8 cellular contexts compared by ENCODE assay signal in the genomic region with DNA sequence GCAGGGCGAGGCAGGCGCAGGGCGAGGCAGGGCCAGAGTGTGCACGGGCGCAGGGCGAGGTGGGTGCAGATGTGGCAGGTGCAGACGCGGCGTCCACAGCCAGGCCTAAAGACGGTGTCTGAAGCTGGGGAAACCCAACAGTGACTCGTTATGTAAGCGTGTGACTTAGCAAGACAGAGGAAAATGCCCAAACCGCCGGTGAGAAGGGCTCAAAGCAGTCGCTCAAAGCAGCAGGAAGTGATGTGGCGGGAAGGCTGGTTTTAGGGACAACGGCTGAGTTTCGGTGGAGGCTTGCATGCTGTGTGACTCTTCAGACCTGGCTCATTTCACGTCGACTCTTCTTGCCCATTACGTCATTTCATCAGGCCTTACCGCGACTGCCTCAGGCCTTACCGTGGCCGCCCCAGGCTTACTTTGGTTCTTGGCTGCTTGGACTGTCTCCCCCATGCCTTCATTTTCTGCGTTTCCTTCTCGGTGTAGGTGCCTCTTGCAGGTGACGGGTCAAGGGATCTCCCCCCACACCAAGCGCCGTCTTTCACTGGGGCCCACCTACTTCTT. TPM values are rescaled to one million over a fixed set of nuclear protein-coding genes. Genes with fewer than 3 reads are reported as not detected.
DNase-seq lines count a peak whose midpoint lies in the region; ATAC-seq, FAIRE-seq and TF ChIP-seq lines count a peak whose summit lies in the region.

No MANE protein-coding gene starts in this region.

- no peak for FAIRE-seq in D721Med (lab: Jason Lieb, UNC)

- ATAC-seq in GM18867 (IDR thresholded peaks at IDR 0.05; ENCODE audit: unreplicated experiment) (peak; percentile 48), HG02763 (IDR thresholded peaks at IDR 0.05; ENCODE audit: unreplicated experiment) (peak; percentile 79)
- peak; percentile 98 for ATAC-seq in activated T-helper 17 cell treated with anti-CD3 and anti-CD28 coated beads, Interleukin-2, amount 50 U/mL, for 72 hours (replicated peaks)

- peak; percentile 38 to 67 (median 42) for DNase-seq in Peyer's patch
- no peak for DNase-seq in NCI-H1105 (lab: John Stamatoyannopoulos, UW)
- no peak for DNase-seq in HFFc6
- no peak for DNase-seq in D721Med (ENCODE audit: insufficient read length, low spot score)

- H3K4me1 Mint-ChIP-seq in activated T-helper 17 cell treated with anti-CD3 and anti-CD28 coated beads, Interleukin-2, amount 50 U/mL, for 72 hours: peaks cover 13% of the 10 kb centered on the region
- H3K4me1 Mint-ChIP-seq in nephron: peaks cover 29% of the 10 kb centered on the region
- peaks cover 47% of the 10 kb centered on the region for H3K4me1 Mint-ChIP-seq in HFFc6 (ENCODE audit: low read depth)

- H3K9me3 ChIP-seq in Peyer's patch: no peaks in the 10 kb centered on the region

- H3K4me3 Mint-ChIP-seq in activated T-helper 17 cell treated with anti-CD3 and anti-CD28 coated beads, Interleukin-2, amount 50 U/mL, for 72 hours: peak overlapping the region; percentile 98
- H3K4me3 Mint-ChIP-seq in nephron (no peak overlapping the region), HFFc6 (no peak overlapping the region)

- H3K9me3 Mint-ChIP-seq in activated T-helper 17 cell treated with anti-CD3 and anti-CD28 coated beads, Interleukin-2, amount 50 U/mL, for 72 hours: no peaks in the 10 kb centered on the region
- H3K9me3 Mint-ChIP-seq in nephron (no peaks in the 10 kb centered on the region), HFFc6 (peaks cover 11% of the 10 kb centered on the region; the same call in 1 of the 2 replicates)

- peaks cover 33% of the 10 kb centered on the region for H3K36me3 Mint-ChIP-seq in activated T-helper 17 cell treated with anti-CD3 and anti-CD28 coated beads, Interleukin-2, amount 50 U/mL, for 72 hours (ENCODE audit: low read depth)
- no peaks in the 10 kb centered on the region for H3K36me3 Mint-ChIP-seq in nephron (ENCODE audit: low read depth)
- peaks cover 51% of the 10 kb centered on the region for H3K36me3 Mint-ChIP-seq in HFFc6 (ENCODE audit: low read depth)

- H3K27me3 ChIP-seq in Peyer's patch: no peaks in the 10 kb centered on the region

- no peak overlapping the region for H3K4me3 ChIP-seq in Peyer's patch

- no peaks in the 10 kb centered on the region for H3K36me3 ChIP-seq in Peyer's patch

- TF ChIP-seq CTCF in Peyer's patch (IDR thresholded peaks at IDR 0.05) (no peak), nephron (IDR thresholded peaks at IDR 0.05; ENCODE audit: unreplicated experiment in 3 of 3) (no peak), HFFc6 (IDR thresholded peaks at IDR 0.05) (no peak), D721Med (IDR thresholded peaks at IDR 0.05; ENCODE audit: insufficient read depth, missing control alignments) (no peak)

- H3K27me3 Mint-ChIP-seq in activated T-helper 17 cell treated with anti-CD3 and anti-CD28 coated beads, Interleukin-2, amount 50 U/mL, for 72 hours: no peaks in the 10 kb centered on the region
- H3K27me3 Mint-ChIP-seq in nephron (ENCODE audit: low read depth) (no peaks in the 10 kb centered on the region), HFFc6 (ENCODE audit: insufficient read depth) (peaks cover 20% of the 10 kb centered on the region)

- peak overlapping the region in 1 of 4 donors; percentile 42 for H3K27ac ChIP-seq in Peyer's patch

- H3K4me1 ChIP-seq in Peyer's patch: no peaks in the 10 kb centered on the region

- peak overlapping the region; percentile 100 for H3K27ac Mint-ChIP-seq in activated T-helper 17 cell treated with anti-CD3 and anti-CD28 coated beads, Interleukin-2, amount 50 U/mL, for 72 hours
- H3K27ac Mint-ChIP-seq in nephron: peak overlapping the region; percentile 55 to 90 (median 82)
- H3K27ac Mint-ChIP-seq in HFFc6: no peak overlapping the region; the same call in 1 of the 2 replicates

- no peak for TF ChIP-seq POLR2A in Peyer's patch (IDR thresholded peaks at IDR 0.05)

RNA-seq across cellular contexts. Expression of a gene that starts 50.5 kb away (rescaled TPM):
- 100 to 1,000 TPM in 3 of 4 donors, 10 to 100 TPM in 1; 74.3 to 201 (median 141) TPM for total RNA-seq in Peyer's patch
- total RNA-seq in activated T-helper 17 cell treated with anti-CD3 and anti-CD28 coated beads, Interleukin-2, amount 50 U/mL, for 72 hours: 10 to 100 TPM; 78.3 to 93.6 TPM
- total RNA-seq in HFFc6 (2021; fragmentation: NEBNext Ultra II Directional; extraction: Animal tissue kit (Norgen Biotek cat#: 25700)): 10 to 100 TPM; 46.8 to 54.1 (median 50.3) TPM

Comparison
In these comparisons a context has a peak if more than half of its experiments do, and no peak if none do; other contexts are left out.
1. ATAC-seq: peak in every context shown above with its lines; median percentile 98 in activated T-helper 17 cell treated with anti-CD3 and anti-CD28 coated beads, Interleukin-2, amount 50 U/mL, for 72 hours; 79 in HG02763; 48 in GM18867.
2. DNase-seq: peak in Peyer's patch (3 of 3); none in NCI-H1105 (single experiment), HFFc6 (single experiment) and D721Med (single experiment).